Comparison of ENCODE assay signal across 12 cellular contexts in genomic region chr1:182699673-182700350, GRCh38. TPM values are rescaled to one million over a fixed set of nuclear protein-coding genes. Genes with fewer than 3 reads are reported as not detected.
DNase-seq lines count a peak whose midpoint lies in the region; ATAC-seq lines count a peak whose summit lies in the region.
"Had no signal": no experiment of that assay in that cellular context is flagged by ENCODE, and none has a peak within 500 bp of the region (broad histone marks: within the 10 kb centered on the region; RNA-seq: fewer than 3 reads in every experiment).

No MANE protein-coding gene starts in this region.

- H3K27ac ChIP-seq in mesendoderm (ENCODE audit: low read depth, low read length): no peak overlapping the region

- no peaks in the 10 kb centered on the region for H3K9me3 ChIP-seq in endocrine pancreas (ENCODE audit: control insufficient read depth, low read length)

- no peaks in the 10 kb centered on the region for H3K79me2 ChIP-seq in mesendoderm (ENCODE audit: control insufficient read depth, insufficient read depth, low read length)

- H3K4me3 ChIP-seq in endocrine pancreas (ENCODE audit: control insufficient read depth, insufficient read depth, low read length) (peak overlapping the region; percentile 54), mesendoderm (ENCODE audit: low read length) (no peak overlapping the region)

- peak overlapping the region; percentile 75 for H3K56ac ChIP-seq in mesendoderm (ENCODE audit: low read length)

- H3K23ac ChIP-seq in mesendoderm (ENCODE audit: low read length): no peak overlapping the region

- no peak overlapping the region for H2BK120ac ChIP-seq in mesendoderm (ENCODE audit: low read depth, low read length)

- H3K9ac ChIP-seq in endocrine pancreas (ENCODE audit: control insufficient read depth, insufficient read depth, low read length) (no peak overlapping the region), mesendoderm (ENCODE audit: low read length) (peak overlapping the region; percentile 44)

- H3K79me1 ChIP-seq in mesendoderm (ENCODE audit: low read length): no peaks in the 10 kb centered on the region

- H3K4ac ChIP-seq in mesendoderm (ENCODE audit: low read depth, low read length): peak overlapping the region; percentile 93

- peak overlapping the region; percentile 5 for H2BK15ac ChIP-seq in mesendoderm (replicated peaks; ENCODE audit: low read depth)

- H2AK5ac ChIP-seq in mesendoderm (ENCODE audit: low read length): no peak overlapping the region

- H3K4me1 ChIP-seq in endocrine pancreas (ENCODE audit: control insufficient read depth, insufficient read depth, low read length) (peaks cover 12% of the 10 kb centered on the region), mesendoderm (ENCODE audit: control insufficient read depth, low read depth, low read length) (peaks cover 26% of the 10 kb centered on the region)

- H2BK5ac ChIP-seq in mesendoderm (ENCODE audit: low read length): no peak overlapping the region

- H4K8ac ChIP-seq in mesendoderm (ENCODE audit: low read depth, low read length): no peak overlapping the region

- peak overlapping the region; percentile 45 for H3K4me2 ChIP-seq in mesendoderm (ENCODE audit: low read length)

- H3K36me3 ChIP-seq in endocrine pancreas (ENCODE audit: control insufficient read depth, insufficient read depth, low read length): no peaks in the 10 kb centered on the region
- H3K36me3 ChIP-seq in mesendoderm (ENCODE audit: control insufficient read depth, insufficient read depth, low read length): no peaks in the 10 kb centered on the region

- DNase-seq in DMS 273 (lab: John Stamatoyannopoulos, UW; ENCODE audit: unreplicated experiment): peak; percentile 99
- DNase-seq in NCI-H2107 (lab: John Stamatoyannopoulos, UW): peak; percentile 85
- DNase-seq in mesendoderm: peak; percentile 78
- no peak for DNase-seq in NCI-H2029 treated with DMSO at 0.1 percent for 48 hours (lab: John Stamatoyannopoulos, UW)
- no peak for DNase-seq in GOT3 (lab: John Stamatoyannopoulos, UW)
- DNase-seq in T-helper 9 cell: no peak
- DNase-seq: activated T-cell treated with anti-CD3 and anti-CD28 coated beads, Interleukin-2, amount 50 U/mL, for 72 hours; T-helper 17 cell had no signal

- no CpG with 5 or more reads among the region's 23 CpGs for WGBS in mesendoderm (ENCODE audit: extremely low coverage, insufficient coverage, low lambda C conversion rate)

- ATAC-seq in HG03469 (IDR thresholded peaks at IDR 0.05; ENCODE audit: unreplicated experiment): no peak
- ATAC-seq: activated T-cell treated with anti-CD3 and anti-CD28 coated beads, Interleukin-2, amount 50 U/mL, for 72 hours; T-helper 17 cell had no signal

- H3K18ac ChIP-seq in mesendoderm (ENCODE audit: low read length): peak overlapping the region; percentile 69

- no peak overlapping the region for H4K5ac ChIP-seq in mesendoderm (ENCODE audit: low read length)

- H3K27me3 ChIP-seq in endocrine pancreas (ENCODE audit: control insufficient read depth, insufficient read depth, low read length): no peaks in the 10 kb centered on the region
- no peaks in the 10 kb centered on the region for H3K27me3 ChIP-seq in mesendoderm (ENCODE audit: insufficient read depth, low read length, poor library complexity)

RNA-seq across cellular contexts. Expression of gene RGS8, which starts 15.4 kb away (rescaled TPM):
- polyA plus RNA-seq in mesendoderm (2013, experiment 1 of 2): 1.3 TPM
- 1.0 TPM for polyA plus RNA-seq in mesendoderm (2013, experiment 2 of 2)
- polyA plus RNA-seq: BJ, liver had no signal

Comparison
In these comparisons a context has a peak if more than half of its experiments do, and no peak if none do; other contexts are left out.
1. DNase-seq: peak in DMS 273 (single experiment), NCI-H2107 (single experiment) and mesendoderm (single experiment); none in NCI-H2029 treated with DMSO at 0.1 percent for 48 hours (single experiment), GOT3 (single experiment) and T-helper 9 cell (single experiment).